In genomic region chr10:30441974-30442606, GRCh38 we compare ENCODE assay signal across 22 cellular contexts. TPM values are rescaled to one million over a fixed set of nuclear protein-coding genes. Genes with fewer than 3 reads are reported as not detected.
DNase-seq lines count a peak whose midpoint lies in the region; ATAC-seq, FAIRE-seq and TF ChIP-seq lines count a peak whose summit lies in the region.
"Had no signal": no experiment of that assay in that cellular context is flagged by ENCODE, and none has a peak within 500 bp of the region (broad histone marks: within the 10 kb centered on the region; RNA-seq: fewer than 3 reads in every experiment).

No MANE protein-coding gene starts in this region.

- CTCF ChIA-PET in activated naive CD4-positive, alpha-beta T cell treated with anti-CD3 and anti-CD28 coated beads, Interleukin-2, amount 10 ng/mL, durations not matched to agents 7 days and 5 days (lab: Charles Lee): interaction anchor here (1.2 kb wide), 1 partner anchor 8 kb away, joined by 3 read pairs; no protein-coding TSS in a partner anchor
- CTCF ChIA-PET in GM12878 (lab: Yijun Ruan, JAX): interaction anchor here (0.8 to 2.5 kb wide), 6 partner anchors 12 to 149 kb away, joined by 3 to 13 read pairs (median 4); no protein-coding TSS in a partner anchor

- peaks cover 40% of the 10 kb centered on the region for H3K4me1 Mint-ChIP-seq in activated naive CD4-positive, alpha-beta T cell treated with anti-CD3 and anti-CD28 coated beads, Interleukin-2, amount 10 ng/mL, durations not matched to agents 7 days and 5 days

- TF ChIP-seq POLR2A in GM12878 (IDR thresholded peaks at IDR 0.05; ENCODE audit: low read depth, low read length): peak; percentile 61

- H3K36me3 Mint-ChIP-seq in activated naive CD4-positive, alpha-beta T cell treated with anti-CD3 and anti-CD28 coated beads, Interleukin-2, amount 10 ng/mL, durations not matched to agents 7 days and 5 days: peaks cover 43% of the 10 kb centered on the region

- no peak for DNase-seq in activated naive CD4-positive, alpha-beta T cell treated with anti-CD3 and anti-CD28 coated beads, Interleukin-2, amount 10 ng/mL, durations not matched to agents 7 days and 5 days
- no peak for DNase-seq in activated naive CD4-positive, alpha-beta T cell treated with Interleukin-2 at 50 U/mL for 16 hours
- DNase-seq in GM12878 (ENCODE audit: low read depth, low spot score) (no peak), NCI-H510A treated with DMSO at 0.1 percent for 48 hours (lab: John Stamatoyannopoulos, UW) (no peak), SKM-1 treated with dmso at 0.1 percent for 144 hours (lab: John Stamatoyannopoulos, UW; ENCODE audit: unreplicated experiment) (no peak)
- DNase-seq: activated CD4-positive, alpha-beta T cell treated with anti-CD3 and anti-CD28 coated beads, Interleukin-2, amount 10 ng/mL, durations not matched to agents 7 days and 5 days; activated CD8-positive, alpha-beta memory T cell treated with anti-CD3 and anti-CD28 coated beads, Interleukin-2, amount 50 U/mL, for 4 hours; activated effector memory CD4-positive, alpha-beta T cell treated with anti-CD3 and anti-CD28 coated beads, Interleukin-2, amount 50 U/mL, for 16 hours; anterior cingulate cortex; endodermal cell; naive thymus-derived CD4-positive, alpha-beta T cell; NCI-H1417 treated with DMSO at 0.1 percent for 48 hours; NCI-H69; T-cell; upper lobe of left lung had no signal

- peak overlapping the region; percentile 6 for H3K27ac Mint-ChIP-seq in activated naive CD4-positive, alpha-beta T cell treated with anti-CD3 and anti-CD28 coated beads, Interleukin-2, amount 10 ng/mL, durations not matched to agents 7 days and 5 days
- H3K27ac Mint-ChIP-seq: activated CD4-positive, alpha-beta T cell treated with anti-CD3 and anti-CD28 coated beads, Interleukin-2, amount 10 ng/mL, durations not matched to agents 7 days and 5 days; endodermal cell; T-cell had no signal

- POLR2A ChIA-PET in GM12878 (lab: Charles Lee): interaction anchor here (0.6 to 1.4 kb wide), 3 partner anchors 13 to 91 kb away, joined by 3 to 6 read pairs (median 4); no protein-coding TSS in a partner anchor

- H3K9ac ChIP-seq in GM12878 (ENCODE audit: control insufficient read depth, insufficient read depth, low read length) (no peak overlapping the region), stomach smooth muscle (ENCODE audit: low read length in 2 of 2) (peak overlapping the region in 1 of 2 donors; percentile 2)

- SMC1A ChIA-PET in GM12878 (lab: Charles Lee; ENCODE audit: uncharacterized antibody, unreplicated experiment): interaction anchor here (0.5 to 4.0 kb wide), 22 partner anchors 8 to 94 kb away, joined by 3 to 20 read pairs (median 4); no protein-coding TSS in a partner anchor

- intact Hi-C loops in GM12878 (cut with micrococcal nuclease; ENCODE audit: unreplicated experiment): loop anchor here (1.0 kb wide), 1 partner anchor 50 kb away; no protein-coding TSS in a partner anchor

- in situ Hi-C loops in GM12878 (cut with MboI): no loop called here

- no peak for TF ChIP-seq EP300 in GM12878 (IDR thresholded peaks at IDR 0.05; ENCODE audit: borderline replicate concordance in 1 of 2, control insufficient read depth in 1 of 2, low read depth in 2 of 2, low read length in 2 of 2)

- H3K79me2 ChIP-seq in GM12878 (ENCODE audit: control insufficient read depth, insufficient read depth, low read length): peaks cover 87% of the 10 kb centered on the region

- H3K27ac ChIP-seq in GM12878 (ENCODE audit: control insufficient read depth, insufficient read depth) (no peak overlapping the region), muscle layer of duodenum (ENCODE audit: low read length) (peak overlapping the region; percentile 2), stomach smooth muscle (ENCODE audit: low read length) (peak overlapping the region; percentile 53)
- H3K27ac ChIP-seq: BLaER1 treated with 17β-estradiol and CSF1 and Interleukin-3, amounts not matched to agents 10 nM and 100 nM had no signal

- H2AFZ ChIP-seq in GM12878 (ENCODE audit: control insufficient read depth, low read depth, low read length): no peak overlapping the region

- peaks cover 5 to 30% of the 10 kb centered on the region in 2 experiments for H3K36me3 ChIP-seq in GM12878 (ENCODE audit: control insufficient read depth in 2 of 2, insufficient read depth in 2 of 2, low read length in 1 of 2)
- peaks cover 17 to 27% of the 10 kb centered on the region in 2 donors for H3K36me3 ChIP-seq in muscle layer of duodenum (ENCODE audit: control insufficient read depth in 1 of 2, insufficient read depth in 2 of 2, low read length in 2 of 2)
- H3K36me3 ChIP-seq in stomach smooth muscle (ENCODE audit: control insufficient read depth in 2 of 2, insufficient read depth in 2 of 2, low read length in 2 of 2): peaks cover 6 to 11% of the 10 kb centered on the region in 2 donors

- no peaks in the 10 kb centered on the region for H3K27me3 Mint-ChIP-seq in activated naive CD4-positive, alpha-beta T cell treated with anti-CD3 and anti-CD28 coated beads, Interleukin-2, amount 10 ng/mL, durations not matched to agents 7 days and 5 days
- H3K27me3 Mint-ChIP-seq: activated CD4-positive, alpha-beta T cell treated with anti-CD3 and anti-CD28 coated beads, Interleukin-2, amount 10 ng/mL, durations not matched to agents 7 days and 5 days; naive thymus-derived CD4-positive, alpha-beta T cell; T-cell had no signal

- no peak for TF ChIP-seq CTCF in GM12878 (IDR thresholded peaks at IDR 0.05 in 2 of 3, conservative IDR thresholded peaks at IDR 0.05 in 1 of 3; ENCODE audit: control insufficient read depth in 2 of 3, extremely low read depth in 1 of 3, insufficient read depth in 1 of 3, low read depth in 3 of 3, low read length in 3 of 3)

- H3K9me3 Mint-ChIP-seq in activated naive CD4-positive, alpha-beta T cell treated with anti-CD3 and anti-CD28 coated beads, Interleukin-2, amount 10 ng/mL, durations not matched to agents 7 days and 5 days: no peaks in the 10 kb centered on the region
- H3K9me3 Mint-ChIP-seq: activated CD4-positive, alpha-beta T cell treated with anti-CD3 and anti-CD28 coated beads, Interleukin-2, amount 10 ng/mL, durations not matched to agents 7 days and 5 days; endodermal cell; naive thymus-derived CD4-positive, alpha-beta T cell; T-cell had no signal

- H4K20me1 ChIP-seq in GM12878 (ENCODE audit: control insufficient read depth, insufficient read depth): no peaks in the 10 kb centered on the region; the same call in 1 of the 2 replicates

- H3K4me3 ChIP-seq in GM12878 (peak overlapping the region; percentile 13; the same call in 1 of the 2 replicates), muscle layer of duodenum (ENCODE audit: low read depth in 1 of 2, low read length in 2 of 2) (no peak overlapping the region), stomach smooth muscle (ENCODE audit: low read length in 2 of 2) (no peak overlapping the region)
- H3K4me3 ChIP-seq: BLaER1 treated with 17β-estradiol and CSF1 and Interleukin-3, amounts not matched to agents 10 nM and 100 nM; lung; upper lobe of left lung had no signal

- WGBS in GM12878 (ENCODE audit: insufficient coverage, insufficient replicate concordance, low lambda C conversion rate, missing lambda C conversion rate): 74% methylated on average over 4 of the region's 4 CpGs

- peak; percentile 13 for ATAC-seq in GM12878
- ATAC-seq in GM18502 (IDR thresholded peaks at IDR 0.05; ENCODE audit: poor library complexity, unreplicated experiment): no peak
- ATAC-seq: naive thymus-derived CD4-positive, alpha-beta T cell; T-cell had no signal

- H3K4me1 ChIP-seq in GM12878 (ENCODE audit: control insufficient read depth, insufficient read depth, low read length) (peaks cover 16% of the 10 kb centered on the region), muscle layer of duodenum (ENCODE audit: control insufficient read depth in 1 of 2, insufficient read depth in 2 of 2, low read length in 2 of 2) (peaks cover 9 to 35% of the 10 kb centered on the region in 2 donors), stomach smooth muscle (ENCODE audit: control insufficient read depth, insufficient read depth, low read length) (peaks cover 34% of the 10 kb centered on the region)

- no TSS peak for BruUV-seq in GM12878 (replicated peaks; lab: Mats Ljungman, UMichigan)

- no peak for FAIRE-seq in GM12878 (lab: Jason Lieb, UNC)
- FAIRE-seq: GM19239, H1 had no signal

- no peak overlapping the region for H3K4me3 Mint-ChIP-seq in activated naive CD4-positive, alpha-beta T cell treated with anti-CD3 and anti-CD28 coated beads, Interleukin-2, amount 10 ng/mL, durations not matched to agents 7 days and 5 days
- H3K4me3 Mint-ChIP-seq: activated CD4-positive, alpha-beta T cell treated with anti-CD3 and anti-CD28 coated beads, Interleukin-2, amount 10 ng/mL, durations not matched to agents 7 days and 5 days; endodermal cell; naive thymus-derived CD4-positive, alpha-beta T cell; T-cell had no signal

- TF ChIP-seq RAD21 in GM12878 (IDR thresholded peaks at IDR 0.05; ENCODE audit: insufficient read depth, low read depth, low read length): no peak

- H3K4me2 ChIP-seq in GM12878 (ENCODE audit: control insufficient read depth, insufficient read depth): peak overlapping the region; percentile 53

- H3K9me3 ChIP-seq in GM12878 (replicated peaks; ENCODE audit: control insufficient read depth, insufficient read depth, low read length) (no peaks in the 10 kb centered on the region), muscle layer of duodenum (ENCODE audit: control insufficient read depth in 1 of 2, low read length in 2 of 2) (no peaks in the 10 kb centered on the region), stomach smooth muscle (ENCODE audit: control insufficient read depth in 2 of 2, low read length in 2 of 2) (no peaks in the 10 kb centered on the region)
- H3K9me3 ChIP-seq: BLaER1 treated with 17β-estradiol and CSF1 and Interleukin-3, amounts not matched to agents 10 nM and 100 nM; upper lobe of left lung had no signal

- RAD21 ChIA-PET in GM12878 (lab: Charles Lee; ENCODE audit: unreplicated experiment): interaction anchor here (0.8 to 1.9 kb wide), 8 partner anchors 12 to 91 kb away, joined by 3 to 12 read pairs (median 4); no protein-coding TSS in a partner anchor

- H3K27me3 ChIP-seq in GM12878 (replicated peaks in 1 of 2; ENCODE audit: control insufficient read depth in 2 of 2, insufficient read depth in 2 of 2, low read length in 1 of 2): no peaks in the 10 kb centered on the region
- no peaks in the 10 kb centered on the region for H3K27me3 ChIP-seq in muscle layer of duodenum (ENCODE audit: low read depth, low read length)
- H3K27me3 ChIP-seq in stomach smooth muscle (ENCODE audit: control insufficient read depth in 1 of 2, insufficient read depth in 2 of 2, low read length in 2 of 2): no peaks in the 10 kb centered on the region
- H3K27me3 ChIP-seq: BLaER1 treated with 17β-estradiol and CSF1 and Interleukin-3, amounts not matched to agents 10 nM and 100 nM; upper lobe of left lung had no signal

RNA-seq across cellular contexts. Expression of gene MAP3K8, which starts 8.1 kb away (rescaled TPM):
- 126 and 129 TPM in 2 replicates for total RNA-seq in GM12878 (2013; cell fraction: nucleolus; rRNA removed)
- 25.5 and 32.9 TPM in 2 replicates for total RNA-seq in GM12878 (2014; rRNA removed)
- total RNA-seq in GM12878 (2014; rRNA removed; fragmentation: Illumina TruSeq; extraction: Trizol): 30.2 and 31.5 TPM in 2 replicates
- total RNA-seq in GM12878 (2021): 41.3 and 41.7 TPM in 2 replicates
- 45.4 TPM for polyA plus RNA-seq in GM12878 (2011; ENCODE audit: low read depth)
- 115 and 146 TPM in 2 replicates for polyA plus RNA-seq in GM12878 (2011; rRNA removed)
- polyA plus RNA-seq in GM12878 (2011; cell fraction: cytosol; rRNA removed): 41.1 and 48.5 TPM in 2 replicates
- polyA plus RNA-seq in GM12878 (2011; cell fraction: nucleus; rRNA removed): 65.2 and 95.6 TPM in 2 replicates
- polyA plus RNA-seq in GM12878 (2012): 53.5 and 61.5 TPM in 2 replicates
- 39.1 and 43.6 TPM in 2 replicates for polyA plus RNA-seq in GM12878 (2014; fragmentation: Illumina TruSeq; extraction: Trizol)
- 10 to 100 TPM; 45.5 to 47.9 TPM for polyA plus RNA-seq in GM12878 (2014; fragmentation: Nextera tagmentation; extraction: Ambion mirVana)
- polyA plus RNA-seq in GM12878 (2014; rRNA removed): 33.6 and 38.5 TPM in 2 replicates
- polyA plus RNA-seq in GM12878 (2016; fragmentation: Nextera tagmentation; extraction: Ambion mirVana): 10 to 100 TPM; 36.2 to 45.6 TPM
- 64.8 and 78.0 TPM in 2 replicates for polyA minus RNA-seq in GM12878 (2011; rRNA and poly(A)+ RNA removed)
- polyA minus RNA-seq in GM12878 (2011; cell fraction: cytosol; rRNA and poly(A)+ RNA removed): 19.9 and 20.1 TPM in 2 replicates
- polyA minus RNA-seq in GM12878 (2011; cell fraction: nucleus; rRNA and poly(A)+ RNA removed): 41.0 and 41.7 TPM in 2 replicates
